Comparison of ENCODE assay signal across 6 cellular contexts in genomic region chr17:8122923-8123694, GRCh38. TPM values are rescaled to one million over a fixed set of nuclear protein-coding genes. Genes with fewer than 3 reads are reported as not detected.
DNase-seq lines count a peak whose midpoint lies in the region; TF ChIP-seq lines count a peak whose summit lies in the region.

No MANE protein-coding gene starts in this region.

- H3K36me3 ChIP-seq in cardiac muscle cell (no peaks in the 10 kb centered on the region), rectal smooth muscle tissue (ENCODE audit: control insufficient read depth, insufficient read depth, low read length) (no peaks in the 10 kb centered on the region)

- H3K9me3 Mint-ChIP-seq in chondrocyte (ENCODE audit: low read depth) = no peaks in the 10 kb centered on the region

- no peaks in the 10 kb centered on the region for H3K27me3 Mint-ChIP-seq in chondrocyte (ENCODE audit: low read depth)

- H3K4me3 ChIP-seq in cardiac muscle cell (peak overlapping the region; percentile 64), rectal smooth muscle tissue (ENCODE audit: low read length) (peak overlapping the region; percentile 75)

- no peaks in the 10 kb centered on the region for H3K36me3 Mint-ChIP-seq in chondrocyte (ENCODE audit: low read depth)

- H3K4me1 Mint-ChIP-seq in chondrocyte (ENCODE audit: low read depth) = peaks cover 66% of the 10 kb centered on the region

- no peaks in the 10 kb centered on the region for H3K9me3 ChIP-seq in cardiac muscle cell (ENCODE audit: low read depth)

- peak overlapping the region; percentile 92 for H3K4me3 Mint-ChIP-seq in chondrocyte (ENCODE audit: unreplicated experiment)

- H3K9ac ChIP-seq in rectal smooth muscle tissue (ENCODE audit: low read length) = no peak overlapping the region

- H3K4me1 ChIP-seq in cardiac muscle cell (ENCODE audit: low read depth) (peaks cover 4% of the 10 kb centered on the region), rectal smooth muscle tissue (ENCODE audit: control insufficient read depth, insufficient read depth, low read length) (peaks cover 25% of the 10 kb centered on the region)

- DNase-seq in cardiac muscle cell (ENCODE audit: low read depth in 1 of 2, low spot score in 1 of 2) (peak in 1 of 2 donors; percentile 38), cardiac septum (ENCODE audit: low spot score) (no peak), chondrocyte (ENCODE audit: low spot score) (no peak), NCI-H1930 (lab: John Stamatoyannopoulos, UW) (no peak), SHP77 (lab: John Stamatoyannopoulos, UW) (no peak)

- H3K27ac Mint-ChIP-seq in chondrocyte (ENCODE audit: unreplicated experiment) = peak overlapping the region; percentile 89

- H3K27ac ChIP-seq in cardiac muscle cell = no peak overlapping the region
- no peak overlapping the region for H3K27ac ChIP-seq in rectal smooth muscle tissue (ENCODE audit: low read depth, low read length)

- TF ChIP-seq CTCF in cardiac muscle cell (IDR thresholded peaks at IDR 0.05; ENCODE audit: low read depth, low read length) (no peak), chondrocyte (IDR thresholded peaks at IDR 0.05) (no peak)

- H3K27me3 ChIP-seq in cardiac muscle cell = peaks cover 40% of the 10 kb centered on the region
- H3K27me3 ChIP-seq in rectal smooth muscle tissue (ENCODE audit: control insufficient read depth, insufficient read depth, low read length) = peaks cover 17% of the 10 kb centered on the region

- intact Hi-C loops in cardiac septum (cut with DNase I) = loop anchor here (2.0 to 5.0 kb wide), 2 partner anchors 36 to 179 kb away; no protein-coding TSS in a partner anchor

RNA-seq across cellular contexts. Expression of gene HES7, which starts 0.8 kb away (rescaled TPM):
- 0.32 and 6.2 TPM in 2 replicates for total RNA-seq in cardiac muscle cell
- 1.1 and 1.5 TPM in 2 replicates for polyA plus RNA-seq in cardiac muscle cell
- total RNA-seq in cardiac septum = 0.65 TPM
- 0.51 to 1.5 TPM (median 0.70 TPM) in 3 replicates for total RNA-seq in chondrocyte

RNA-seq across cellular contexts. Expression of gene ALOXE3, which starts 4.8 kb away (rescaled TPM):
- not detected in 2 replicates for total RNA-seq in cardiac muscle cell
- polyA plus RNA-seq in cardiac muscle cell = 0.10 TPM in 1 of 2 replicates, not detected in the other
- total RNA-seq in cardiac septum = not detected
- total RNA-seq in chondrocyte = 0.12 to 0.13 TPM (median 0.12 TPM) in 3 replicates

RNA-seq across cellular contexts. Expression of gene PER1, which starts 29.1 kb away (rescaled TPM):
- total RNA-seq in cardiac muscle cell = 42.3 and 51.9 TPM in 2 replicates
- polyA plus RNA-seq in cardiac muscle cell = 28.2 and 47.7 TPM in 2 replicates
- 47.8 TPM for total RNA-seq in cardiac septum
- 68.0 to 87.6 TPM (median 75.9 TPM) in 3 replicates for total RNA-seq in chondrocyte

RNA-seq across cellular contexts. Expression of gene ALOX12B, which starts 35.6 kb away (rescaled TPM):
- total RNA-seq in cardiac muscle cell (0.42 and 1.6 TPM in 2 replicates), cardiac septum (not detected), chondrocyte (0.17 TPM in 1 of 3 replicates, not detected in the others)
- polyA plus RNA-seq in cardiac muscle cell = 2.1 and 2.3 TPM in 2 replicates

RNA-seq across cellular contexts. Expression of gene VAMP2, which starts 39.6 kb away (rescaled TPM):
- total RNA-seq in cardiac muscle cell (22.5 and 35.7 TPM in 2 replicates), cardiac septum (63.9 TPM), chondrocyte (45.4 to 58.1 TPM (median 46.7 TPM) in 3 replicates)
- polyA plus RNA-seq in cardiac muscle cell = 102 and 118 TPM in 2 replicates
